ENCODE assay signal across 21 cellular contexts in the genomic region with DNA sequence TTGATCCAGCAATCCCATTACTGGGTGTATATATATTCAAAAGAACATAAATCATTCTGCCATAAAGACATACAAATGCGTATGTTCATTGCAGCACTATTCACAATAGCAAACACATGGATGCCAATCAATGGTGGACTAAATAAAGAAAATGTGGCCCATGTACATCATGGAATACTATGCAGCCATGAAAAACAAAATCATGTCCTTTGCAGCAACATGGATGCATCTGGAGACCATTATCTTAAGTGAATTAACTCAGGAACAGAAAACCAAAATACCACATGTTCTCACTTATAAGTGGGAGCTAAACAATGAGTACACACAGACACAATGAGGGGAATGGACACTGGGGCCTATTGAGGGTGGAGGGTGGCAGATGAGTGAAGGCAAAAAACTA.
DNase-seq lines count a peak whose midpoint lies in the region; ATAC-seq, FAIRE-seq and TF ChIP-seq lines count a peak whose summit lies in the region.
"Had no signal": no experiment of that assay in that cellular context is flagged by ENCODE, and none has a peak within 500 bp of the region (broad histone marks: within the 10 kb centered on the region; RNA-seq: fewer than 3 reads in every experiment).

No MANE protein-coding gene starts in this region.

- POLR2A ChIA-PET in endothelial cell of umbilical vein (lab: Charles Lee) = no interaction called here

- H3K27ac ChIP-seq in astrocyte (ENCODE audit: low read depth, low read length) (no peak overlapping the region), endothelial cell of umbilical vein (ENCODE audit: insufficient read depth, low read depth, low read length) (no peak overlapping the region), pancreas (no peak overlapping the region)
- H3K27ac ChIP-seq: BLaER1 had no signal

- FAIRE-seq in D721Med (lab: Jason Lieb, UNC) = peak; percentile 16
- peak; percentile 62 for FAIRE-seq in GM12892 (lab: Jason Lieb, UNC)
- peak; percentile 98 for FAIRE-seq in astrocyte (lab: Jason Lieb, UNC)
- FAIRE-seq in endothelial cell of umbilical vein (lab: Jason Lieb, UNC) = peak; percentile 73
- no peak for FAIRE-seq in pancreas (lab: Jason Lieb, UNC)
- FAIRE-seq: G401.6 had no signal

- H3K36me3 ChIP-seq in astrocyte (ENCODE audit: insufficient read depth, low read length) (no peaks in the 10 kb centered on the region), endothelial cell of umbilical vein (ENCODE audit: control insufficient read depth in 2 of 2, extremely low read depth in 1 of 2, insufficient read depth in 2 of 2, low read length in 2 of 2) (no peaks in the 10 kb centered on the region), pancreas (peaks cover 0 to 5% (median 0%) of the 10 kb centered on the region in 3 donors)
- H3K36me3 ChIP-seq: BE2C had no signal

- dilution Hi-C loops in endothelial cell of umbilical vein (cut with MboI; ENCODE audit: extremely low pct_ligation_motif_present, low sequenced_read_pairs) = no loop called here

- no peak overlapping the region for H3K4me2 ChIP-seq in astrocyte (ENCODE audit: low read length)
- H3K4me2 ChIP-seq in endothelial cell of umbilical vein (ENCODE audit: insufficient read depth, low read length) = no peak overlapping the region
- H3K4me2 ChIP-seq: BLaER1 had no signal

- H3K4me1 ChIP-seq in astrocyte (ENCODE audit: insufficient read depth, low read length) (no peaks in the 10 kb centered on the region), endothelial cell of umbilical vein (ENCODE audit: control insufficient read depth, extremely low read depth, insufficient read depth, low read length) (no peaks in the 10 kb centered on the region), pancreas (no peaks in the 10 kb centered on the region)
- H3K4me1 ChIP-seq: BE2C, BLaER1 had no signal

- H3K9me3 ChIP-seq in astrocyte (ENCODE audit: insufficient read depth, low read depth, low read length) (no peaks in the 10 kb centered on the region), endothelial cell of umbilical vein (replicated peaks; ENCODE audit: control insufficient read depth, insufficient read depth, low read length) (no peaks in the 10 kb centered on the region), pancreas (no peaks in the 10 kb centered on the region)
- H3K9me3 ChIP-seq: BE2C, BLaER1 had no signal

- H3K9me3 Mint-ChIP-seq in astrocyte (ENCODE audit: unreplicated experiment) = no peaks in the 10 kb centered on the region
- H3K9me3 Mint-ChIP-seq: CD14-positive monocyte; CD4-positive, alpha-beta memory T cell; CD4-positive, CD25-positive, alpha-beta regulatory T cell; CD8-positive, alpha-beta memory T cell had no signal

- 89 to 91% methylated on average over 1 of the region's 1 CpG for WGBS in pancreas, 2 donors

- H3K4me3 ChIP-seq in astrocyte (ENCODE audit: insufficient read depth, low read depth, low read length) (no peak overlapping the region), endothelial cell of umbilical vein (replicated peaks in 1 of 3; ENCODE audit: insufficient read depth in 1 of 3, low read depth in 1 of 3, low read length in 3 of 3) (no peak overlapping the region), pancreas (no peak overlapping the region)
- H3K4me3 ChIP-seq: BLaER1 had no signal

- H4K20me1 ChIP-seq in astrocyte (ENCODE audit: insufficient read depth, low read length) = no peaks in the 10 kb centered on the region
- no peaks in the 10 kb centered on the region for H4K20me1 ChIP-seq in endothelial cell of umbilical vein (replicated peaks; ENCODE audit: control insufficient read depth, extremely low read depth, insufficient read depth, low read length)

- no peaks in the 10 kb centered on the region for H3K27me3 Mint-ChIP-seq in astrocyte (ENCODE audit: low read depth, unreplicated experiment)
- H3K27me3 Mint-ChIP-seq: CD4-positive, alpha-beta memory T cell; CD4-positive, CD25-positive, alpha-beta regulatory T cell; CD8-positive, alpha-beta memory T cell had no signal

- TF ChIP-seq CTCF in D721Med (IDR thresholded peaks at IDR 0.05; ENCODE audit: insufficient read depth, missing control alignments) (no peak), astrocyte (IDR thresholded peaks at IDR 0.05; ENCODE audit: insufficient read depth, low read depth, low read length) (no peak), endothelial cell of umbilical vein (IDR thresholded peaks at IDR 0.05; ENCODE audit: extremely low read depth in 1 of 2, insufficient read depth in 1 of 2, low read depth in 1 of 2, low read length in 2 of 2) (no peak), pancreas (IDR thresholded peaks at IDR 0.05) (no peak)

- H3K4me3 Mint-ChIP-seq in astrocyte (ENCODE audit: unreplicated experiment) = no peak overlapping the region
- H3K4me3 Mint-ChIP-seq: CD14-positive monocyte; CD4-positive, alpha-beta memory T cell; CD4-positive, CD25-positive, alpha-beta regulatory T cell; CD8-positive, alpha-beta memory T cell had no signal

- no peak for ATAC-seq in GM18909 (IDR thresholded peaks at IDR 0.05; ENCODE audit: poor library complexity, unreplicated experiment)
- no peak for ATAC-seq in pancreas

- H3K27me3 ChIP-seq in astrocyte (ENCODE audit: insufficient read depth, low read length) = no peaks in the 10 kb centered on the region
- no peaks in the 10 kb centered on the region for H3K27me3 ChIP-seq in endothelial cell of umbilical vein (ENCODE audit: control insufficient read depth in 2 of 2, insufficient read depth in 2 of 2, low read length in 2 of 2)
- peaks cover 0 to 3% (median 0%) of the 10 kb centered on the region in 4 donors for H3K27me3 ChIP-seq in pancreas
- H3K27me3 ChIP-seq: BE2C had no signal

- CTCF ChIA-PET in endothelial cell of umbilical vein (lab: Charles Lee) = no interaction called here

- BruUV-seq in endothelial cell of umbilical vein (replicated peaks; lab: Mats Ljungman, UMichigan) = no TSS peak

- H3K9me1 ChIP-seq in endothelial cell of umbilical vein (replicated peaks; ENCODE audit: control insufficient read depth, extremely low read depth, insufficient read depth, low read length) = no peaks in the 10 kb centered on the region

- H3K27ac Mint-ChIP-seq in astrocyte (ENCODE audit: unreplicated experiment) = no peak overlapping the region
- H3K27ac Mint-ChIP-seq: CD14-positive monocyte; CD4-positive, alpha-beta memory T cell; CD4-positive, CD25-positive, alpha-beta regulatory T cell; CD8-positive, alpha-beta memory T cell had no signal

- no peaks in the 10 kb centered on the region for H3K4me1 Mint-ChIP-seq in astrocyte (ENCODE audit: low read depth, unreplicated experiment)
- H3K4me1 Mint-ChIP-seq: CD14-positive monocyte; CD4-positive, alpha-beta memory T cell had no signal

- intact Hi-C loops in endothelial cell of umbilical vein (cut with micrococcal nuclease) (no loop called here), pancreas (cut with DNase I) (no loop called here)

- H3K79me2 ChIP-seq in astrocyte (ENCODE audit: insufficient read depth, low read length) (no peaks in the 10 kb centered on the region), endothelial cell of umbilical vein (ENCODE audit: control insufficient read depth, insufficient read depth, low read length) (no peaks in the 10 kb centered on the region)

- H3K36me3 Mint-ChIP-seq in astrocyte (ENCODE audit: low read depth, unreplicated experiment) = no peaks in the 10 kb centered on the region

- DNase-seq in D721Med (ENCODE audit: insufficient read length, low spot score) (no peak), GM12892 (ENCODE audit: insufficient read length) (no peak), astrocyte (ENCODE audit: low read depth) (no peak), endothelial cell of umbilical vein (ENCODE audit: low read depth, low spot score) (no peak), A172 (ENCODE audit: low spot score) (no peak), glomerular visceral epithelial cell (ENCODE audit: extremely low spot score) (no peak), pancreas (no peak)
- DNase-seq: 8988T; ACHN; BE2C; C1 segment of cervical spinal cord; CD4-positive, alpha-beta memory T cell; CD4-positive, CD25-positive, alpha-beta regulatory T cell; CD8-positive, alpha-beta memory T cell; COR-L47; DMS79 treated with DMSO at 0.1 percent for 48 hours; GF-D8 had no signal

- no peak overlapping the region for H2AFZ ChIP-seq in astrocyte (ENCODE audit: low read depth, low read length)
- no peak overlapping the region for H2AFZ ChIP-seq in endothelial cell of umbilical vein (ENCODE audit: low read depth, low read length)

- TF ChIP-seq POLR2A in GM12892 (IDR thresholded peaks at IDR 0.05; ENCODE audit: low read depth, low read length) = no peak
- TF ChIP-seq POLR2A in endothelial cell of umbilical vein (IDR thresholded peaks at IDR 0.05; ENCODE audit: low read depth, low read length) = no peak

- H3K9ac ChIP-seq in astrocyte (ENCODE audit: low read length) (no peak overlapping the region), endothelial cell of umbilical vein (replicated peaks; ENCODE audit: extremely low read depth, insufficient read depth, low read length) (no peak overlapping the region)
- H3K9ac ChIP-seq: BLaER1 had no signal

TF ChIP-seq in endothelial cell of umbilical vein, 7 proteins besides CTCF, POLR2A, EP300 and RAD21:
- TF ChIP-seq, protein P1, sequence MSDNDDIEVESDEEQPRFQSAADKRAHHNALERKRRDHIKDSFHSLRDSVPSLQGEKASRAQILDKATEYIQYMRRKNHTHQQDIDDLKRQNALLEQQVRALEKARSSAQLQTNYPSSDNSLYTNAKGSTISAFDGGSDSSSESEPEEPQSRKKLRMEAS (IDR thresholded peaks at IDR 0.05; ENCODE audit: insufficient read depth, insufficient read length) = no peak
- TF ChIP-seq POLR2AphosphoS5 (IDR thresholded peaks at IDR 0.05; ENCODE audit: insufficient read depth, low read depth, low read length) = no peak
- TF ChIP-seq FOS (IDR thresholded peaks at IDR 0.05; ENCODE audit: borderline replicate concordance, insufficient read depth, low read length) = no peak
- TF ChIP-seq JUN (IDR thresholded peaks at IDR 0.05; ENCODE audit: borderline replicate concordance, insufficient read depth, insufficient read length, low read depth) = no peak
- no peak for TF ChIP-seq EZH2 (IDR thresholded peaks at IDR 0.05; ENCODE audit: borderline replicate concordance, low read depth, low read length, severe bottlenecking)
- TF ChIP-seq GATA2 (IDR thresholded peaks at IDR 0.05; ENCODE audit: insufficient read depth, insufficient read length, low read depth, low read length) = no peak
